Comparison of ENCODE assay signal across 14 cellular contexts in genomic region chr1:83958704-83959103, GRCh38. TPM values are rescaled to one million over a fixed set of nuclear protein-coding genes. Genes with fewer than 3 reads are reported as not detected.
A peak's percentile ranks its signal among the peaks of the same experiment; 100 is the strongest.
DNase-seq lines count a peak whose midpoint lies in the region; ATAC-seq and TF ChIP-seq lines count a peak whose summit lies in the region.
"Had no signal": no experiment of that assay in that cellular context is flagged by ENCODE, and none has a peak within 500 bp of the region (broad histone marks: within the 10 kb centered on the region; RNA-seq: fewer than 3 reads in every experiment).

No MANE protein-coding gene starts in this region.

- H3K27me3 ChIP-seq in mammary epithelial cell (ENCODE audit: insufficient read depth, low read length): no peaks in the 10 kb centered on the region
- H3K27me3 ChIP-seq in breast epithelium: no peaks in the 10 kb centered on the region

- no peak overlapping the region for H3K9ac ChIP-seq in mammary epithelial cell (ENCODE audit: insufficient read depth, low read length)
- H3K9ac ChIP-seq: GM23248 had no signal

- no peak for ATAC-seq in effector memory CD8-positive, alpha-beta T cell (replicated peaks)
- no peak for ATAC-seq in GM19397 (IDR thresholded peaks at IDR 0.05; ENCODE audit: unreplicated experiment)

- intact Hi-C loops in mammary epithelial cell (cut with micrococcal nuclease) (no loop called here), breast epithelium (cut with DNase I; ENCODE audit: low total_unique reads) (no loop called here)

- CTCF ChIA-PET in mammary epithelial cell (lab: Charles Lee; ENCODE audit: low non-redundant PET): no interaction called here

- H3K4me3 Mint-ChIP-seq in effector memory CD8-positive, alpha-beta T cell: no peak overlapping the region
- H3K4me3 Mint-ChIP-seq: CD14-positive monocyte; CD8-positive, alpha-beta memory T cell; IgD-negative memory B cell had no signal

- in situ Hi-C loops in mammary epithelial cell (cut with MboI; ENCODE audit: low sequenced_read_pairs in 2 of 2): no loop called here

- H3K27me3 Mint-ChIP-seq in effector memory CD8-positive, alpha-beta T cell: peaks cover 0 to 5% of the 10 kb centered on the region in 2 donors

- dilution Hi-C loops in mammary epithelial cell (cut with HindIII; ENCODE audit: low sequenced_read_pairs): no loop called here

- H3K36me3 Mint-ChIP-seq in effector memory CD8-positive, alpha-beta T cell (ENCODE audit: insufficient read depth): no peaks in the 10 kb centered on the region
- H3K36me3 Mint-ChIP-seq: CD14-positive monocyte; CD8-positive, alpha-beta memory T cell; IgD-negative memory B cell had no signal

- no peak overlapping the region for H3K27ac Mint-ChIP-seq in effector memory CD8-positive, alpha-beta T cell
- H3K27ac Mint-ChIP-seq: CD14-positive monocyte, IgD-negative memory B cell had no signal

- no peak overlapping the region for H3K4me2 ChIP-seq in mammary epithelial cell (ENCODE audit: insufficient read depth, low read depth, low read length)

- H3K27ac ChIP-seq in mammary epithelial cell (ENCODE audit: insufficient read depth, low read depth, low read length): no peak overlapping the region
- no peak overlapping the region for H3K27ac ChIP-seq in breast epithelium
- peak overlapping the region; percentile 80 for H3K27ac ChIP-seq in cingulate gyrus (ENCODE audit: low read depth, low read length)
- peak overlapping the region; percentile 87 for H3K27ac ChIP-seq in substantia nigra (ENCODE audit: low read depth, low read length, poor library complexity, severe bottlenecking)
- H3K27ac ChIP-seq: 22Rv1, GM23248 had no signal

- no peaks in the 10 kb centered on the region for H3K9me3 ChIP-seq in mammary epithelial cell (replicated peaks; ENCODE audit: insufficient read depth, low read length)
- no peaks in the 10 kb centered on the region for H3K9me3 ChIP-seq in breast epithelium

- TF ChIP-seq POLR2A in breast epithelium (IDR thresholded peaks at IDR 0.05): no peak

- peak; percentile 26 for DNase-seq in mammary epithelial cell
- no peak for DNase-seq in breast epithelium (ENCODE audit: low spot score in 2 of 2)
- no peak for DNase-seq in substantia nigra (lab: John Stamatoyannopoulos, UW)
- DNase-seq in COLO829 (ENCODE audit: low spot score): no peak
- no peak for DNase-seq in NCI-H1417 (lab: John Stamatoyannopoulos, UW)
- DNase-seq in effector memory CD8-positive, alpha-beta T cell: no peak
- DNase-seq: CD8-positive, alpha-beta memory T cell; DMS53; GM23248 had no signal

- no TSS peak for BruUV-seq in mammary epithelial cell (replicated peaks; lab: Mats Ljungman, UMichigan)

- H3K36me3 ChIP-seq in mammary epithelial cell (ENCODE audit: insufficient read depth, low read length) (no peaks in the 10 kb centered on the region), breast epithelium (no peaks in the 10 kb centered on the region)

- H3K4me1 Mint-ChIP-seq in effector memory CD8-positive, alpha-beta T cell (ENCODE audit: low read depth in 2 of 2): no peaks in the 10 kb centered on the region
- H3K4me1 Mint-ChIP-seq: CD14-positive monocyte; CD8-positive, alpha-beta memory T cell; IgD-negative memory B cell had no signal

- no peaks in the 10 kb centered on the region for H3K79me2 ChIP-seq in mammary epithelial cell (ENCODE audit: insufficient read depth, low read length)

- no peak overlapping the region for H2AFZ ChIP-seq in mammary epithelial cell (ENCODE audit: low read depth, low read length)
- H2AFZ ChIP-seq: GM23248 had no signal

- TF ChIP-seq CTCF in mammary epithelial cell (conservative IDR thresholded peaks at IDR 0.05 in 1 of 2, IDR thresholded peaks at IDR 0.05 in 1 of 2; ENCODE audit: extremely low read depth in 1 of 2, insufficient read depth in 1 of 2, low read depth in 1 of 2, low read length in 2 of 2): no peak
- TF ChIP-seq CTCF in breast epithelium (IDR thresholded peaks at IDR 0.05): no peak

- no peak overlapping the region for H3K4me3 ChIP-seq in mammary epithelial cell (replicated peaks in 1 of 3; ENCODE audit: insufficient read depth in 1 of 3, low read depth in 2 of 3, low read length in 3 of 3)
- no peak overlapping the region for H3K4me3 ChIP-seq in breast epithelium
- H3K4me3 ChIP-seq: GM23248 had no signal

- no peaks in the 10 kb centered on the region for H3K4me1 ChIP-seq in mammary epithelial cell (ENCODE audit: insufficient read depth, low read length)
- H3K4me1 ChIP-seq in breast epithelium: no peaks in the 10 kb centered on the region

- no peaks in the 10 kb centered on the region for H4K20me1 ChIP-seq in mammary epithelial cell (ENCODE audit: insufficient read depth, low read length)

- H3K9me3 Mint-ChIP-seq in effector memory CD8-positive, alpha-beta T cell: no peaks in the 10 kb centered on the region
- H3K9me3 Mint-ChIP-seq: CD8-positive, alpha-beta memory T cell; IgD-negative memory B cell had no signal

RNA-seq across cellular contexts. Expression of gene TTLL7, which starts 40.2 kb away (rescaled TPM):
- total RNA-seq in mammary epithelial cell (10 to 100 TPM; 15.5 to 16.1 TPM), breast epithelium (10 to 100 TPM in 2 of 3 donors, 1 to 10 TPM in 1; 6.7 to 15.1 (median 10.8) TPM)
- 4.1 TPM for polyA plus RNA-seq in mammary epithelial cell
- 24.4 TPM for polyA minus RNA-seq in mammary epithelial cell
- polyA plus RNA-seq: IgD-negative memory B cell had no signal

Comparison
In these comparisons a context has a peak if more than half of its experiments do, and no peak if none do; other contexts are left out.
1. H3K27ac ChIP-seq: peak in cingulate gyrus (single experiment) and substantia nigra (single experiment); none in mammary epithelial cell (single experiment) and breast epithelium (0 of 2).